In genomic region chr1:46466477-46467182, GRCh38 we compare ENCODE assay signal across 9 cellular contexts. TPM values are rescaled to one million over a fixed set of nuclear protein-coding genes. Genes with fewer than 3 reads are reported as not detected.
DNase-seq lines count a peak whose midpoint lies in the region; ATAC-seq and TF ChIP-seq lines count a peak whose summit lies in the region.
"Had no signal": no experiment of that assay in that cellular context is flagged by ENCODE, and none has a peak within 500 bp of the region (broad histone marks: within the 10 kb centered on the region; RNA-seq: fewer than 3 reads in every experiment).

No MANE protein-coding gene starts in this region.

- intact Hi-C loops in body of pancreas (cut with DNase I): no loop called here

- H3K27me3 ChIP-seq in body of pancreas: no peaks in the 10 kb centered on the region
- H3K27me3 ChIP-seq in kidney epithelial cell (ENCODE audit: control insufficient read depth, insufficient read depth, low read length): peaks cover 22% of the 10 kb centered on the region

- no peaks in the 10 kb centered on the region for H3K36me3 Mint-ChIP-seq in stimulated activated naive CD8-positive, alpha-beta T cell treated with anti-CD3 and anti-CD28 coated beads, Interleukin-15, Interleukin-2, amounts not matched to agents 100 ng/mL and 50 ng/mL, for 24 hours (ENCODE audit: low read depth)

- no peaks in the 10 kb centered on the region for H3K9me3 Mint-ChIP-seq in stimulated activated naive CD8-positive, alpha-beta T cell treated with anti-CD3 and anti-CD28 coated beads, Interleukin-15, Interleukin-2, amounts not matched to agents 100 ng/mL and 50 ng/mL, for 24 hours

- no peak for TF ChIP-seq POLR2A in body of pancreas (IDR thresholded peaks at IDR 0.05)

- no peak overlapping the region for H3K27ac ChIP-seq in body of pancreas

- peak overlapping the region; percentile 14 to 45 for H3K4me3 ChIP-seq in body of pancreas
- peak overlapping the region; percentile 47 for H3K4me3 ChIP-seq in kidney epithelial cell (ENCODE audit: low read depth, low read length)

- H3K27ac Mint-ChIP-seq in stimulated activated naive CD8-positive, alpha-beta T cell treated with anti-CD3 and anti-CD28 coated beads, Interleukin-15, Interleukin-2, amounts not matched to agents 100 ng/mL and 50 ng/mL, for 24 hours: no peak overlapping the region

- DNase-seq in DMS79 (lab: John Stamatoyannopoulos, UW) (peak; percentile 19), NCI-H2171 (lab: John Stamatoyannopoulos, UW) (peak; percentile 74), body of pancreas (peak; percentile 10 to 55 (median 30)), kidney epithelial cell (ENCODE audit: low read depth) (no peak), NOMO-1 (lab: John Stamatoyannopoulos, UW; ENCODE audit: unreplicated experiment in 2 of 2) (no peak)
- no peak for DNase-seq in NK-92 treated with Interleukin-12 subunit alpha and Interleukin-12 subunit beta, amount 100 ng/mL, for 24 hours (lab: John Stamatoyannopoulos, UW)

- peak; percentile 51 for ATAC-seq in body of pancreas
- no peak for ATAC-seq in HG02642 (IDR thresholded peaks at IDR 0.05; ENCODE audit: poor library complexity, unreplicated experiment)

- no peaks in the 10 kb centered on the region for H3K36me3 ChIP-seq in body of pancreas (replicated peaks in 1 of 2; ENCODE audit: insufficient read depth in 1 of 2, low read depth in 2 of 2)
- no peaks in the 10 kb centered on the region for H3K36me3 ChIP-seq in kidney epithelial cell (ENCODE audit: control insufficient read depth, insufficient read depth, low read length)

- WGBS in body of pancreas, 2 donors: 2 to 11% methylated on average over 33 to 84 of the region's 84 CpGs

- H3K4me3 Mint-ChIP-seq in stimulated activated naive CD8-positive, alpha-beta T cell treated with anti-CD3 and anti-CD28 coated beads, Interleukin-15, Interleukin-2, amounts not matched to agents 100 ng/mL and 50 ng/mL, for 24 hours: peak overlapping the region; percentile 78

- H3K27me3 Mint-ChIP-seq in stimulated activated naive CD8-positive, alpha-beta T cell treated with anti-CD3 and anti-CD28 coated beads, Interleukin-15, Interleukin-2, amounts not matched to agents 100 ng/mL and 50 ng/mL, for 24 hours: peaks cover 52% of the 10 kb centered on the region

- H3K4me1 Mint-ChIP-seq in stimulated activated naive CD8-positive, alpha-beta T cell treated with anti-CD3 and anti-CD28 coated beads, Interleukin-15, Interleukin-2, amounts not matched to agents 100 ng/mL and 50 ng/mL, for 24 hours (ENCODE audit: low read depth): peaks cover 7% of the 10 kb centered on the region

- no peaks in the 10 kb centered on the region for H3K9me3 ChIP-seq in body of pancreas

- H3K4me1 ChIP-seq in body of pancreas: peaks cover 17% of the 10 kb centered on the region

- TF ChIP-seq CTCF in body of pancreas (IDR thresholded peaks at IDR 0.05) (no peak), kidney epithelial cell (IDR thresholded peaks at IDR 0.05; ENCODE audit: insufficient read depth, low read length, poor library complexity, severe bottlenecking) (no peak)

RNA-seq across cellular contexts. Expression of gene DMBX1, which starts 23.0 kb away (rescaled TPM):
- not detected for total RNA-seq in body of pancreas
- total RNA-seq in kidney epithelial cell: 0.04 TPM in 1 of 2 replicates, not detected in the other
- total RNA-seq: myocyte had no signal

Comparison
In these comparisons a context has a peak if more than half of its experiments do, and no peak if none do; other contexts are left out.
1. DNase-seq: peak in DMS79 (single experiment), NCI-H2171 (single experiment) and body of pancreas (4 of 4); none in kidney epithelial cell (single experiment), NOMO-1 (0 of 2) and NK-92 treated with Interleukin-12 subunit alpha and Interleukin-12 subunit beta, amount 100 ng/mL, for 24 hours (single experiment).